ENCODE assay signal across 28 cellular contexts in the genomic region with DNA sequence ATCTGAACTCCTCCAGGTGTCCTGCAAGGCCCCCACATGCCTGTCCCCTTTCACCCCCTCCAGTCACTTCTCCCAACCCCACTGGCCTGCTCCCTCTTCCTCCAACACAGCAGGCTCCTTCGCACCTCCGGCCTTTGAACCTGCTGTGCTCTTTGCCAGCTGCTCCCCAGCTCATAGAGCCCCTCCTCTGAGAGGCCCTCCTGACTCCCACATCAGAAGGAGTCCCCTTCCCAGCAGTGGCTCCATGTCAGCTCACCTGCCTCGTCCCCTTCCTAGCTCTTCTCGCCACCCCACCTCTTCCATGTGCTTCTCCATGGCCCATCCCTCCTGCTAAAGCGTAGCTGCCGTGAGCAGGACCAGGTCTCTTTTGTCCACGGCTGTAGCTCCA. TPM values are rescaled to one million over a fixed set of nuclear protein-coding genes. Genes with fewer than 3 reads are reported as not detected.
DNase-seq lines count a peak whose midpoint lies in the region; ATAC-seq and TF ChIP-seq lines count a peak whose summit lies in the region.
"Had no signal": no experiment of that assay in that cellular context is flagged by ENCODE, and none has a peak within 500 bp of the region (broad histone marks: within the 10 kb centered on the region; RNA-seq: fewer than 3 reads in every experiment).

No MANE protein-coding gene starts in this region.

- H3K4me1 ChIP-seq in subcutaneous abdominal adipose tissue (ENCODE audit: control insufficient read depth in 5 of 5, insufficient read depth in 5 of 5, low read length in 5 of 5), result peaks cover 4 to 52% (median 43%) of the 10 kb centered on the region in 5 donors
- H3K4me1 ChIP-seq: upper lobe of right lung had no signal

- no peaks in the 10 kb centered on the region for H3K27me3 ChIP-seq in subcutaneous abdominal adipose tissue (ENCODE audit: control insufficient read depth in 5 of 5, insufficient read depth in 4 of 5, low read length in 5 of 5)
- H3K27me3 ChIP-seq: MG63, spleen, upper lobe of right lung had no signal

- H3K4me1 Mint-ChIP-seq in glutamatergic neuron (ENCODE audit: low read depth, unreplicated experiment), result peaks cover 15% of the 10 kb centered on the region
- H3K4me1 Mint-ChIP-seq: activated CD4-positive, alpha-beta T cell treated with anti-CD3 and anti-CD28 coated beads for 36 hours; CD4-positive, alpha-beta memory T cell; central memory CD8-positive, alpha-beta T cell had no signal

- peaks cover 1% of the 10 kb centered on the region for H3K9me3 Mint-ChIP-seq in glutamatergic neuron (ENCODE audit: unreplicated experiment)
- H3K9me3 Mint-ChIP-seq: activated T-cell treated with anti-CD3 and anti-CD28 coated beads, Interleukin-2, amount 50 U/mL, for 4 hours; central memory CD8-positive, alpha-beta T cell; naive B cell; T-helper 1 cell treated with Interleukin-12 subunit alpha and Interleukin-12 subunit beta and Interleukin-4 antibody, amounts not matched to agents 30 μg/mL and 1 μg/mL, for 36 hours had no signal

- peak overlapping the region; percentile 62 for H3K27ac ChIP-seq in VCaP
- peak overlapping the region; percentile 84 for H3K27ac ChIP-seq in subcutaneous abdominal adipose tissue (ENCODE audit: low read depth, low read length)
- H3K27ac ChIP-seq: epithelial cell of prostate, SK-N-MC, upper lobe of right lung had no signal

- no peak for ATAC-seq in GM21423 (IDR thresholded peaks at IDR 0.05; ENCODE audit: unreplicated experiment)
- ATAC-seq: activated CD4-positive, alpha-beta T cell treated with anti-CD3 and anti-CD28 coated beads for 36 hours; activated T-cell treated with anti-CD3 and anti-CD28 coated beads, Interleukin-2, amount 50 U/mL, for 4 hours; upper lobe of right lung had no signal

- no peaks in the 10 kb centered on the region for H3K36me3 ChIP-seq in subcutaneous abdominal adipose tissue (ENCODE audit: control insufficient read depth in 5 of 5, insufficient read depth in 5 of 5, low read length in 5 of 5)
- H3K36me3 ChIP-seq: MG63, spleen, upper lobe of right lung had no signal

- H3K36me3 Mint-ChIP-seq in glutamatergic neuron (ENCODE audit: unreplicated experiment), result no peaks in the 10 kb centered on the region
- H3K36me3 Mint-ChIP-seq: CD4-positive, alpha-beta memory T cell; naive B cell had no signal

- H3K27me3 Mint-ChIP-seq in glutamatergic neuron (ENCODE audit: unreplicated experiment), result peaks cover 6% of the 10 kb centered on the region
- H3K27me3 Mint-ChIP-seq: activated CD4-positive, alpha-beta T cell treated with anti-CD3 and anti-CD28 coated beads for 36 hours; CD4-positive, alpha-beta memory T cell; central memory CD8-positive, alpha-beta T cell; naive B cell had no signal

- no peaks in the 10 kb centered on the region for H3K9me3 ChIP-seq in subcutaneous abdominal adipose tissue (ENCODE audit: control insufficient read depth in 5 of 5, low read length in 5 of 5)
- H3K9me3 ChIP-seq: MG63, spleen, upper lobe of right lung had no signal

- no peak overlapping the region for H3K4me3 Mint-ChIP-seq in glutamatergic neuron (ENCODE audit: unreplicated experiment)
- H3K4me3 Mint-ChIP-seq: activated CD4-positive, alpha-beta T cell treated with anti-CD3 and anti-CD28 coated beads for 36 hours; activated T-cell treated with anti-CD3 and anti-CD28 coated beads, Interleukin-2, amount 50 U/mL, for 4 hours; CD4-positive, alpha-beta memory T cell; central memory CD8-positive, alpha-beta T cell; naive B cell; T-helper 1 cell treated with Interleukin-12 subunit alpha and Interleukin-12 subunit beta and Interleukin-4 antibody, amounts not matched to agents 30 μg/mL and 1 μg/mL, for 36 hours had no signal

- TF ChIP-seq CTCF in VCaP (conservative IDR thresholded peaks at IDR 0.05) (no peak), glutamatergic neuron (IDR thresholded peaks at IDR 0.05; ENCODE audit: partially characterized antibody, unreplicated experiment) (no peak)

- no peak overlapping the region for H3K9ac ChIP-seq in subcutaneous abdominal adipose tissue (ENCODE audit: low read length in 5 of 5)

- peak; percentile 43 for DNase-seq in DMS153 (lab: John Stamatoyannopoulos, UW)
- no peak for DNase-seq in DMS153 treated with DMSO at 0.1 percent for 48 hours (lab: John Stamatoyannopoulos, UW; ENCODE audit: unreplicated experiment)
- no peak for DNase-seq in glutamatergic neuron
- DNase-seq in RKO (ENCODE audit: low spot score), result no peak
- no peak for DNase-seq in NCI-H2081 treated with DMSO at 0.1 percent for 48 hours (lab: John Stamatoyannopoulos, UW)
- DNase-seq: 8988T; activated CD4-positive, alpha-beta T cell treated with anti-CD3 and anti-CD28 coated beads for 36 hours; activated naive CD4-positive, alpha-beta T cell; activated T-cell treated with anti-CD3 and anti-CD28 coated beads, Interleukin-2, amount 50 U/mL, for 4 hours; amniotic stem cell; CD4-positive, alpha-beta memory T cell; KBM-7; kidney glomerular epithelial cell; MG63; naive B cell; NCI-H1694; NCI-H526 treated with DMSO at 0.1 percent for 48 hours; spleen; stimulated activated CD4-positive, alpha-beta T cell treated with anti-CD3 and anti-CD28 coated beads, Interleukin-4, amount 100 ng/mL, for 1 hour; stimulated activated naive CD4-positive, alpha-beta T cell; upper lobe of right lung had no signal

- H3K27ac Mint-ChIP-seq in glutamatergic neuron (ENCODE audit: unreplicated experiment), result peak overlapping the region; percentile 33
- H3K27ac Mint-ChIP-seq: activated CD4-positive, alpha-beta T cell treated with anti-CD3 and anti-CD28 coated beads for 36 hours; T-helper 1 cell treated with Interleukin-12 subunit alpha and Interleukin-12 subunit beta and Interleukin-4 antibody, amounts not matched to agents 30 μg/mL and 1 μg/mL, for 36 hours had no signal

- H3K4me3 ChIP-seq in subcutaneous abdominal adipose tissue (ENCODE audit: low read depth in 1 of 5, low read length in 5 of 5), result no peak overlapping the region
- H3K4me3 ChIP-seq: MG63, SK-N-MC, spleen, upper lobe of right lung had no signal

RNA-seq across cellular contexts. Expression of gene SCARB1, which starts 22.1 kb away (rescaled TPM):
- total RNA-seq in glutamatergic neuron (ENCODE audit: unreplicated experiment), result 25.1 TPM
